1 cellular context compared by ENCODE assay signal in the genomic region with DNA sequence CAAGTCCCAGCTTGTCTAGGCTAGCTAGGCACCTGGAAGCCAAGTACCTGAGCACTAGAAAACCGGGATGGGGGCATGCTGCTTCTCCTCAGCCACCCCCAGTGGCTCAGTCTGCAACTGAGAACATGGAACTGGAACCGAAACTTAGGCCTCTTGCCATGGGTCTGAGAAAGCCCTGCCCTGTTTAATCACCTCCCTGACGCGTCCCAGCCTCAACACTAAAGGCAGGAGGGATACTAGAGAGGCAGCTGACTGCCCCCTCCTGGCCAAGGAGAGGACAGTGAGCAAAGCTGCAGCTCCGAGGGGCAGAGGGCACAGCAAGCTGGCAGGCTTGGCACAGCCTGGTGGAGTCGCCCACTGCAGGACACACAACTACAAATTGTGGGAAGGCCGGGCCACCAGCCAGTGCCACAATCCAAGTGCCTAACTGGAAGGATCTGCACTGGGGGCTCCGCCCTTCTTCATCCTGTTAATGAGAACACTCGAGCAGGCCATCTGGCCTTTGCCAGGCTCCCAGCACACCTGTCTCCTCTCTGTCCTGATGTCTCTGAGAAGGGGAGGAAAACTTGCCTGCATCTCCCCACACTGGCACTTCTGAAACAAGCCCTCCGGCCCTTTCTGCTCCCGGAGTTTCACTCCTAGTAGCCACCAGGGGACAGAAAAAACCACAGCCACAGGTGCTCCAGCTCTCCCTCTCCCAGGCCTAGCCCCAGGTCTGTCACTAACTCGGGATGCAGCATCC.
A peak's percentile ranks its signal among the peaks of the same experiment; 100 is the strongest.
TF ChIP-seq lines count a peak whose summit lies in the region.

No MANE protein-coding gene starts in this region.

TF ChIP-seq in HepG2, 621 proteins besides CTCF, POLR2A, EP300 and RAD21 (continued from another document):
- TF ChIP-seq, protein P1, sequence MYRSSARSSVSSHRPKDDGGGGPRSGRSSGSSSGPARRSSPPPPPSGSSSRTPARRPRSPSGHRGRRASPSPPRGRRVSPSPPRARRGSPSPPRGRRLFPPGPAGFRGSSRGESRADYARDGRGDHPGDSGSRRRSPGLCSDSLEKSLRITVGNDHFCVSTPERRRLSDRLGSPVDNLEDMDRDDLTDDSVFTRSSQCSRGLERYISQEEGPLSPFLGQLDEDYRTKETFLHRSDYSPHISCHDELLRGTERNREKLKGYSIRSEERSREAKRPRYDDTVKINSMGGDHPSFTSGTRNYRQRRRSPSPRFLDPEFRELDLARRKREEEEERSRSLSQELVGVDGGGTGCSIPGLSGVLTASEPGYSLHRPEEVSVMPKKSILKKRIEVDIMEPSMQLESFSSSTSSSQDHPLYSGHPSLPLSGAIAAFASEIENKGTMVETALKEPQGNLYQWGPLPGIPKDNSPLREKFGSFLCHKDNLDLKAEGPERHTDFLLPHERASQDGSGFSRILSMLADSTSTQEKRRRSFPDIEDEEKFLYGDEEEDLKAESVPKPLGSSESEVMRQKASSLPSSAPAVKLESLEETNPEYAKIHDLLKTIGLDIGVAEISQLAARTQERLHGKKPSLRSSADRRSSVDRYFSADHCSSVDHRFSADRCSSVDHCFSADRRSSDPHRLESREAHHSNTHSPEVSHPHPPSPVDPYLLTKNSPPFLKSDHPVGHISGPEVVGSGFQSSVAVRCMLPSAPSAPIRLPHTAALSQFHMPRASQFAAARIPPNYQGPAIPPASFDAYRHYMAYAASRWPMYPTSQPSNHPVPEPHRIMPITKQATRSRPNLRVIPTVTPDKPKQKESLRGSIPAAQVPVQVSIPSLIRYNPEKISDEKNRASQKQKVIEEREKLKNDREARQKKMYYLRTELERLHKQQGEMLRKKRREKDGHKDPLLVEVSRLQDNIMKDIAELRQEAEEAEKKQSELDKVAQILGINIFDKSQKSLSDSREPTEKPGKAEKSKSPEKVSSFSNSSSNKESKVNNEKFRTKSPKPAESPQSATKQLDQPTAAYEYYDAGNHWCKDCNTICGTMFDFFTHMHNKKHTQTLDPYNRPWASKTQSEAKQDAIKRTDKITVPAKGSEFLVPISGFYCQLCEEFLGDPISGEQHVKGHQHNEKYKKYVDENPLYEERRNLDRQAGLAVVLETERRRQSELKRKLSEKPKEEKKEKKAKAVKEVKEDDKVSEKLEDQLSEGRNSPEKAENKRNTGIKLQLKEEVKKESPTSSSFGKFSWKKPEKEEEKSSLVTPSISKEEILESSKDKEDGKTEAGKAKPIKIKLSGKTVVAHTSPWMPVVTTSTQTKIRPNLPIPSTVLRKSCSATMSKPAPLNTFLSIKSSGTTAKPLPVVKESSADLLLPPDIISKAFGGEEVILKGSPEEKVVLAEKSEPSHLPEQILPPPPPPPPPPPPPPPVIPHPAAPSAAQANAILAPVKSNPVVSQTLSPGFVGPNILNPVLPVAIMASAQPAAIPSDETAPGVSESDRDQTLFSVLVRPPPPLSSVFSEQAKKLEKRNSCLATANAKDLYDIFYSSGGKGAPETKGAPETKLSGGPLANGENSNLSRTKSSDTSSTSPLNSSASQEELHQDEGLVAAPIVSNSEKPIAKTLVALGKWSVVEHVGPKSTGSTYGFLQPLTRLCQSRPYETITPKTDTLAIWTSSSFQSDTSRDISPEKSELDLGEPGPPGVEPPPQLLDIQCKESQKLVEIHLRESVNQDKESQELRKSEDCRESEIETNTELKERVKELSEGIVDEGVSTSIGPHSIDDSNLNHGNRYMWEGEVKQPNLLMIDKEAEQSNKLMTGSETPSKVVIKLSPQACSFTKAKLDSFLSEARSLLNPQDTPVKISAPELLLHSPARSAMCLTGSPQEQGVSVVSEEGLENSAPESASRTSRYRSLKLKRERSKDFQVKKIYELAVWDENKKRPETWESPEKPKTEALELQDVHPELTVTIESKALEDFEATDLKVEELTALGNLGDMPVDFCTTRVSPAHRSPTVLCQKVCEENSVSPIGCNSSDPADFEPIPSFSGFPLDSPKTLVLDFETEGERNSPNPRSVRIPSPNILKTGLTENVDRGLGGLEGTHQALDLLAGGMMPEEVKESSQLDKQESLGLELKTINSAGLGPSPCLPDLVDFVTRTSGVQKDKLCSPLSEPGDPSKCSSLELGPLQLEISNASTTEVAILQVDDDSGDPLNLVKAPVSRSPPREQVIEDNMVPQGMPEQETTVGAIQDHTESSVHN (CRISPR knock-in tag; IDR thresholded peaks at IDR 0.05): peak; percentile 8; the same call in 1 of the 2 replicates
- peak; percentile 56 for TF ChIP-seq SRSF1 (optimal IDR thresholded peaks at IDR 0.05; ENCODE audit: low read depth, low read length)
TF ChIP-seq in HepG2: peak in this region for 96.
